Comparison of ENCODE assay signal across 17 cellular contexts in genomic region chr6:8642854-8643253, GRCh38.
DNase-seq lines count a peak whose midpoint lies in the region; ATAC-seq and TF ChIP-seq lines count a peak whose summit lies in the region.
"Had no signal": no experiment of that assay in that cellular context is flagged by ENCODE, and none has a peak within 500 bp of the region (broad histone marks: within the 10 kb centered on the region; RNA-seq: fewer than 3 reads in every experiment).

No MANE protein-coding gene starts in this region.

- in situ Hi-C loops in HAP-1 (cut with MboI; ENCODE audit: low sequenced_read_pairs) = no loop called here

- no peak overlapping the region for H3K4me3 Mint-ChIP-seq in neural progenitor cell
- no peak overlapping the region for H3K4me3 Mint-ChIP-seq in activated T-cell treated with anti-CD3 and anti-CD28 coated beads, Interleukin-2, amount 50 U/mL, for 4 hours
- H3K4me3 Mint-ChIP-seq: B cell; CD4-positive, alpha-beta T cell; CD8-positive, alpha-beta T cell had no signal

- H3K27ac ChIP-seq in BLaER1 (no peak overlapping the region), neural progenitor cell (no peak overlapping the region)
- H3K27ac ChIP-seq: 22Rv1, A549, C4-2B had no signal

- no peak overlapping the region for H3K9ac ChIP-seq in BLaER1
- H3K9ac ChIP-seq in neural progenitor cell = no peak overlapping the region

- DNase-seq in left kidney (ENCODE audit: low read depth, low spot score) (peak; percentile 22), neural progenitor cell (ENCODE audit: low spot score) (no peak), NCI-H1092 treated with DMSO at 0.1 percent for 48 hours (lab: John Stamatoyannopoulos, UW) (no peak), HAP-1 (ENCODE audit: low spot score in 2 of 2) (no peak)
- no peak for DNase-seq in activated T-cell treated with anti-CD3 and anti-CD28 coated beads, Interleukin-2, amount 50 U/mL, for 4 hours
- DNase-seq: AML-193; Caco-2; Calu3; CD4-positive, alpha-beta T cell; CD8-positive, alpha-beta T cell; DMS79 treated with DMSO at 0.1 percent for 48 hours; GF-D8 had no signal

- no peak overlapping the region for H3K27ac Mint-ChIP-seq in neural progenitor cell
- H3K27ac Mint-ChIP-seq: B cell; CD4-positive, alpha-beta T cell; CD8-positive, alpha-beta T cell had no signal

- no peaks in the 10 kb centered on the region for H3K36me3 Mint-ChIP-seq in neural progenitor cell
- H3K36me3 Mint-ChIP-seq in activated T-cell treated with anti-CD3 and anti-CD28 coated beads, Interleukin-2, amount 50 U/mL, for 4 hours (ENCODE audit: insufficient read depth) = no peaks in the 10 kb centered on the region
- H3K36me3 Mint-ChIP-seq: CD8-positive, alpha-beta T cell had no signal

- H3K9me3 ChIP-seq in BLaER1 (peaks cover 16% of the 10 kb centered on the region), neural progenitor cell (ENCODE audit: low read depth) (no peaks in the 10 kb centered on the region), HAP-1 (no peaks in the 10 kb centered on the region)
- H3K9me3 ChIP-seq: A549 had no signal

- H3K4me2 ChIP-seq in BLaER1 (peak overlapping the region; percentile 63), neural progenitor cell (peak overlapping the region; percentile 49)
- H3K4me2 ChIP-seq: A549 had no signal

- no peak for TF ChIP-seq CTCF in neural progenitor cell (IDR thresholded peaks at IDR 0.05)

- H3K4me1 Mint-ChIP-seq in neural progenitor cell = peaks cover 6% of the 10 kb centered on the region
- H3K4me1 Mint-ChIP-seq in activated T-cell treated with anti-CD3 and anti-CD28 coated beads, Interleukin-2, amount 50 U/mL, for 4 hours (ENCODE audit: low read depth) = no peaks in the 10 kb centered on the region
- H3K4me1 Mint-ChIP-seq: B cell had no signal

- H3K4me1 ChIP-seq in BLaER1 (peaks cover 16% of the 10 kb centered on the region), neural progenitor cell (peaks cover 11% of the 10 kb centered on the region), HAP-1 (no peaks in the 10 kb centered on the region)
- H3K4me1 ChIP-seq: A549, Caco-2 had no signal

- H3K27me3 Mint-ChIP-seq in neural progenitor cell (ENCODE audit: insufficient read depth, low read depth) = peaks cover 2% of the 10 kb centered on the region
- H3K27me3 Mint-ChIP-seq in activated T-cell treated with anti-CD3 and anti-CD28 coated beads, Interleukin-2, amount 50 U/mL, for 4 hours (ENCODE audit: low read depth) = no peaks in the 10 kb centered on the region
- H3K27me3 Mint-ChIP-seq: B cell; CD4-positive, alpha-beta T cell had no signal

- peaks cover 5% of the 10 kb centered on the region for H3K9me3 Mint-ChIP-seq in neural progenitor cell
- peaks cover 29% of the 10 kb centered on the region for H3K9me3 Mint-ChIP-seq in activated T-cell treated with anti-CD3 and anti-CD28 coated beads, Interleukin-2, amount 50 U/mL, for 4 hours

- no peaks in the 10 kb centered on the region for H3F3A ChIP-seq in neural progenitor cell (ENCODE audit: low read depth)

- no peak for ATAC-seq in activated T-cell treated with anti-CD3 and anti-CD28 coated beads, Interleukin-2, amount 50 U/mL, for 4 hours
- ATAC-seq: A549; CD8-positive, alpha-beta T cell had no signal

- H3K36me3 ChIP-seq in BLaER1 (no peaks in the 10 kb centered on the region), neural progenitor cell (no peaks in the 10 kb centered on the region), HAP-1 (replicated peaks) (no peaks in the 10 kb centered on the region)

- no peak overlapping the region for H3K4me3 ChIP-seq in BLaER1
- H3K4me3 ChIP-seq in neural progenitor cell = no peak overlapping the region
- H3K4me3 ChIP-seq in HAP-1 = no peak overlapping the region
- H3K4me3 ChIP-seq: A549 had no signal

- no peaks in the 10 kb centered on the region for H4K20me1 ChIP-seq in BLaER1
- no peaks in the 10 kb centered on the region for H4K20me1 ChIP-seq in neural progenitor cell (ENCODE audit: low read depth)

- H3K79me2 ChIP-seq in neural progenitor cell (ENCODE audit: low read depth) = no peaks in the 10 kb centered on the region

- H3K27me3 ChIP-seq in BLaER1 (no peaks in the 10 kb centered on the region), neural progenitor cell (no peaks in the 10 kb centered on the region), HAP-1 (ENCODE audit: low read depth) (no peaks in the 10 kb centered on the region)

- H2AFZ ChIP-seq in neural progenitor cell (replicated peaks) = no peak overlapping the region
